23 cellular contexts compared by ENCODE assay signal in the genomic region with DNA sequence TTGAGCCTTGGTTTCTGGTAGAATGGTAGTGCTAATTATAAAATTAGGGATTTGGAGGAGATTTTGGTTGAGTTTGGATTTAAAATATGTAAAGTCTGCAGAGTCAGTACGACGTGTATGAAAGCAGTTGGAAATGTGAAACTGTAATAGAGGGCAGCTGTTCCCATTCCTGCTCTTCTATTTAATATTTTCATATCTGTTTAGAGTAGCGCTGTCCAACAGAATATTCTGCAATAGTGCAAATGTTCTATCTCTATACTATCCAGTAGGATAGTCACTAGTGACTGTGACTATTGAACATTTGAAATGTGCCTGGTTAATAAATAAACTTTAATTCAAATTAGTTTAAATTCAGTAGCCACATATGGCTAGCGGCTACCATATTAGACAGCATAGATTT.
"Had no signal": no experiment of that assay in that cellular context is flagged by ENCODE, and none has a peak within 500 bp of the region (broad histone marks: within the 10 kb centered on the region; RNA-seq: fewer than 3 reads in every experiment).

No MANE protein-coding gene starts in this region.

- ATAC-seq: HepG2, Panc1, PC-3, T-cell had no signal

- H3K27me3 Mint-ChIP-seq: IgD-negative memory B cell, T-cell had no signal

- H3K9me2 ChIP-seq: SK-N-SH had no signal

- H3K4me3 Mint-ChIP-seq: IgD-negative memory B cell, T-cell had no signal

- H3K9me3 ChIP-seq: MG63, SK-N-SH had no signal

- H3K9ac ChIP-seq: SK-N-SH had no signal

- H3K36me3 ChIP-seq: MG63 had no signal

- H3K27me3 ChIP-seq: MG63 had no signal

- H3K27ac ChIP-seq: RWPE1 had no signal

- H3K27ac Mint-ChIP-seq: IgD-negative memory B cell, T-cell had no signal

- H3K4me2 ChIP-seq: SK-N-SH had no signal

- DNase-seq: KBM-7, MG63, NCI-H1092, NCI-H1105 treated with DMSO at 0.1 percent for 48 hours, NCI-H1417 treated with DMSO at 0.1 percent for 48 hours, NCI-H146, NCI-H1694 treated with DMSO at 0.1 percent for 48 hours, NCI-H1930, NCI-H2081, NCI-H2107, NCI-H2227 treated with DMSO at 0.1 percent for 48 hours, NCI-H524, NCI-H526 treated with DMSO at 0.1 percent for 48 hours, NCI-H748 treated with DMSO at 0.1 percent for 48 hours, PC-3, SHP77, SK-N-SH, SW 1271, T-cell had no signal

- H3K36me3 Mint-ChIP-seq: IgD-negative memory B cell, T-cell had no signal

- H3K4me1 Mint-ChIP-seq: T-cell had no signal

- H3K4me3 ChIP-seq: MG63 had no signal
